ENCODE assay signal across 9 cellular contexts in genomic region chr9:120874861-120875565, GRCh38. TPM values are rescaled to one million over a fixed set of nuclear protein-coding genes. Genes with fewer than 3 reads are reported as not detected.
DNase-seq lines count a peak whose midpoint lies in the region; ATAC-seq and TF ChIP-seq lines count a peak whose summit lies in the region.
"Had no signal": no experiment of that assay in that cellular context is flagged by ENCODE, and none has a peak within 500 bp of the region (broad histone marks: within the 10 kb centered on the region; RNA-seq: fewer than 3 reads in every experiment).

No MANE protein-coding gene starts in this region.

- peak overlapping the region; percentile 76 for H3K4me3 Mint-ChIP-seq in MCF 10A (ENCODE audit: unreplicated experiment)
- H3K4me3 Mint-ChIP-seq in activated B cell treated with CpG ODN at 0.5 μM for 24 hours: peak overlapping the region; percentile 73

- intact Hi-C loops in MCF 10A (cut with micrococcal nuclease): loop anchor here (5.0 kb wide), 1 partner anchor 33 kb away; the partner anchor contains the start of gene PSMD5
- intact Hi-C loops in breast epithelium (cut with DNase I; ENCODE audit: low total_unique reads): no loop called here
- intact Hi-C loops in activated B cell treated with CpG ODN at 0.5 μM for 24 hours (cut with micrococcal nuclease): no loop called here
- intact Hi-C loops in transverse colon (cut with DNase I; ENCODE audit: low total_unique reads): no loop called here

- H3K27me3 Mint-ChIP-seq in MCF 10A (ENCODE audit: insufficient read depth, unreplicated experiment) (no peaks in the 10 kb centered on the region), activated B cell treated with CpG ODN at 0.5 μM for 24 hours (peaks cover 2% of the 10 kb centered on the region)

- ATAC-seq in activated B cell treated with CpG ODN at 0.5 μM for 24 hours (ENCODE audit: low read depth) (no peak), GM21723 (IDR thresholded peaks at IDR 0.05; ENCODE audit: unreplicated experiment) (no peak), GM18498 (IDR thresholded peaks at IDR 0.05; ENCODE audit: unreplicated experiment) (no peak), HG02763 (IDR thresholded peaks at IDR 0.05; ENCODE audit: unreplicated experiment) (no peak)

- peaks cover 40% of the 10 kb centered on the region for H3K4me1 Mint-ChIP-seq in MCF 10A (ENCODE audit: insufficient read depth, unreplicated experiment)
- H3K4me1 Mint-ChIP-seq in activated B cell treated with CpG ODN at 0.5 μM for 24 hours: peaks cover 55% of the 10 kb centered on the region

- H3K27me3 ChIP-seq in breast epithelium (no peaks in the 10 kb centered on the region), iPS-20b (ENCODE audit: insufficient read depth, low read length) (peaks cover 13% of the 10 kb centered on the region; the same call in 1 of the 2 replicates), transverse colon (no peaks in the 10 kb centered on the region)

- H3K36me3 ChIP-seq in breast epithelium (no peaks in the 10 kb centered on the region), iPS-20b (ENCODE audit: insufficient read depth, low read depth, low read length) (peaks cover 12% of the 10 kb centered on the region; the same call in 1 of the 2 replicates), transverse colon (no peaks in the 10 kb centered on the region)

- no peak for TF ChIP-seq CTCF in MCF 10A (IDR thresholded peaks at IDR 0.05; ENCODE audit: unreplicated experiment)
- TF ChIP-seq CTCF in breast epithelium (IDR thresholded peaks at IDR 0.05): no peak
- TF ChIP-seq CTCF in activated B cell treated with CpG ODN at 0.5 μM for 24 hours (IDR thresholded peaks at IDR 0.05): no peak
- no peak for TF ChIP-seq CTCF in transverse colon (IDR thresholded peaks at IDR 0.05)

- H3K27ac ChIP-seq in breast epithelium: peak overlapping the region in 1 of 2 donors; percentile 93
- H3K27ac ChIP-seq in iPS-20b (ENCODE audit: low read length): no peak overlapping the region
- peak overlapping the region; percentile 87 to 96 (median 95) for H3K27ac ChIP-seq in transverse colon

- DNase-seq in MCF 10A (ENCODE audit: unreplicated experiment) (no peak), breast epithelium (ENCODE audit: low spot score in 2 of 2) (no peak), activated B cell treated with CpG ODN at 0.5 μM for 24 hours (no peak), transverse colon (no peak)
- DNase-seq: MV-4-11 had no signal

- H3K36me3 Mint-ChIP-seq in MCF 10A (ENCODE audit: insufficient read depth, unreplicated experiment) (peaks cover 32% of the 10 kb centered on the region), activated B cell treated with CpG ODN at 0.5 μM for 24 hours (ENCODE audit: low read depth) (peaks cover 16% of the 10 kb centered on the region)

- POLR2A ChIA-PET in MCF 10A (lab: Yijun Ruan, JAX) (interaction anchor here (0.8 to 1.9 kb wide), 3 partner anchors 82 to 199 kb away, joined by 3 to 7 read pairs (median 6); partner anchors contain the start of gene FBXW2), activated B cell treated with CpG ODN at 0.5 μM for 24 hours (lab: Charles Lee) (interaction anchor here (1.0 to 3.3 kb wide), 4 partner anchors 12 to 82 kb away, joined by 3 to 10 read pairs (median 10); partner anchors contain the start of gene FBXW2)

- H3K4me3 ChIP-seq in breast epithelium (no peak overlapping the region), iPS-20b (ENCODE audit: low read length) (peak overlapping the region; percentile 73; the same call in 1 of the 2 replicates), transverse colon (no peak overlapping the region)

- TF ChIP-seq POLR2A in breast epithelium (IDR thresholded peaks at IDR 0.05): no peak
- TF ChIP-seq POLR2A in transverse colon (IDR thresholded peaks at IDR 0.05): no peak

- WGBS in transverse colon (ENCODE audit: low coverage in 1 of 2), 2 donors: 70 to 77% methylated on average over 5 to 6 of the region's 6 CpGs

- H3K4me1 ChIP-seq in breast epithelium (no peaks in the 10 kb centered on the region), iPS-20b (ENCODE audit: insufficient read depth, low read length) (peaks cover 29% of the 10 kb centered on the region), transverse colon (peaks cover 3 to 26% (median 18%) of the 10 kb centered on the region in 4 donors)

- no peaks in the 10 kb centered on the region for H3K9me3 Mint-ChIP-seq in MCF 10A (ENCODE audit: unreplicated experiment)
- H3K9me3 Mint-ChIP-seq in activated B cell treated with CpG ODN at 0.5 μM for 24 hours: no peaks in the 10 kb centered on the region

- BruUV-seq in MCF 10A (replicated peaks; lab: Mats Ljungman, UMichigan): no TSS peak

- H3K27ac Mint-ChIP-seq in MCF 10A (ENCODE audit: low read depth, unreplicated experiment) (peak overlapping the region; percentile 74), activated B cell treated with CpG ODN at 0.5 μM for 24 hours (peak overlapping the region; percentile 80)

- in situ Hi-C loops in transverse colon (cut with MboI; ENCODE audit: low pct_ligation_motif_present in 1 of 4, low pct_unique_long_range_greater_than_20kb in 1 of 4, low sequenced_read_pairs in 3 of 4): loop anchor here in 1 of 4 donors (5.0 kb wide), 1 partner anchor 62 kb away; no protein-coding TSS in a partner anchor

- TF ChIP-seq EP300 in transverse colon (IDR thresholded peaks at IDR 0.05; ENCODE audit: low read depth): no peak

- H3K9ac ChIP-seq in iPS-20b (ENCODE audit: low read depth, low read length): no peak overlapping the region

- no peaks in the 10 kb centered on the region for H3K9me3 ChIP-seq in breast epithelium
- no peaks in the 10 kb centered on the region for H3K9me3 ChIP-seq in iPS-20b (ENCODE audit: insufficient read depth, low read depth, low read length)
- H3K9me3 ChIP-seq in transverse colon: no peaks in the 10 kb centered on the region

- CTCF ChIA-PET in MCF 10A (lab: Yijun Ruan, JAX) (interaction anchor here (0.9 to 1.1 kb wide), 2 partner anchors 255 to 445 kb away, joined by 3 to 5 read pairs; no protein-coding TSS in a partner anchor), activated B cell treated with CpG ODN at 0.5 μM for 24 hours (lab: Charles Lee) (interaction anchor here (0.6 kb wide), 1 partner anchor 185 kb away, joined by 3 read pairs; no protein-coding TSS in a partner anchor)

RNA-seq across cellular contexts. Expression of gene PHF19, which starts 2.0 kb away (rescaled TPM):
- 39.6 and 61.0 TPM in 2 replicates for total RNA-seq in MCF 10A (2022)
- 10 to 100 TPM; 16.5 to 33.1 (median 19.0) TPM for total RNA-seq in breast epithelium
- total RNA-seq in activated B cell treated with CpG ODN at 0.5 μM for 24 hours: 50.2 and 55.3 TPM in 2 replicates
- total RNA-seq in transverse colon: 10 to 100 TPM in 2 of 4 donors, 1 to 10 TPM in 2; 6.7 to 11.1 (median 9.3) TPM

RNA-seq across cellular contexts. Expression of gene PSMD5, which starts 32.3 kb away (rescaled TPM):
- total RNA-seq in MCF 10A (2022) (71.0 and 91.0 TPM in 2 replicates), breast epithelium (10 to 100 TPM; 48.3 to 54.1 (median 50.3) TPM), activated B cell treated with CpG ODN at 0.5 μM for 24 hours (34.8 and 38.9 TPM in 2 replicates), transverse colon (10 to 100 TPM; 25.3 to 36.6 (median 28.7) TPM)

RNA-seq across cellular contexts. Expression of gene TRAF1, which starts 51.6 kb away (rescaled TPM):
- 0.84 and 1.2 TPM in 2 replicates for total RNA-seq in MCF 10A (2022)
- 1 to 10 TPM; 4.9 to 8.6 (median 7.3) TPM for total RNA-seq in breast epithelium
- total RNA-seq in activated B cell treated with CpG ODN at 0.5 μM for 24 hours: 115 and 130 TPM in 2 replicates
- 1 to 10 TPM; 2.2 to 7.2 (median 4.3) TPM for total RNA-seq in transverse colon

Comparison
In these comparisons a context has a peak if more than half of its experiments do, and no peak if none do; other contexts are left out.
1. RNA of gene TRAF1, which starts 51.6 kb away (total RNA-seq): 115 to 130 TPM in activated B cell treated with CpG ODN at 0.5 μM for 24 hours; 4.9 to 8.6 TPM in breast epithelium, 2.2 to 7.2 TPM in transverse colon and 0.84 to 1.2 TPM in MCF 10A; every median in the first group is over 10 times any median in the second.